In genomic region chr4:158209825-158210807, GRCh38 we compare ENCODE assay signal across 1 cellular context.
TF ChIP-seq lines count a peak whose summit lies in the region.

Gene TMEM144 (plus strand): TSS chr4:158210486. CDS start chr4:158212668, 2,182 bp downstream.

TF ChIP-seq in K562, 482 proteins besides CTCF, POLR2A, EP300 and RAD21 (continued from another document):
- TF ChIP-seq YBX1 (IDR thresholded peaks at IDR 0.05) (no peak), BRD9 (IDR thresholded peaks at IDR 0.05; ENCODE audit: low read depth, partially characterized antibody) (no peak), ZNF239 (CRISPR knock-in tag; IDR thresholded peaks at IDR 0.05) (no peak), CREB1 (IDR thresholded peaks at IDR 0.05) (peak; percentile 11; the same call in 1 of the 2 replicates), CREB1 (CRISPR knock-in tag; IDR thresholded peaks at IDR 0.05) (no peak)
- TF ChIP-seq, protein P1, sequence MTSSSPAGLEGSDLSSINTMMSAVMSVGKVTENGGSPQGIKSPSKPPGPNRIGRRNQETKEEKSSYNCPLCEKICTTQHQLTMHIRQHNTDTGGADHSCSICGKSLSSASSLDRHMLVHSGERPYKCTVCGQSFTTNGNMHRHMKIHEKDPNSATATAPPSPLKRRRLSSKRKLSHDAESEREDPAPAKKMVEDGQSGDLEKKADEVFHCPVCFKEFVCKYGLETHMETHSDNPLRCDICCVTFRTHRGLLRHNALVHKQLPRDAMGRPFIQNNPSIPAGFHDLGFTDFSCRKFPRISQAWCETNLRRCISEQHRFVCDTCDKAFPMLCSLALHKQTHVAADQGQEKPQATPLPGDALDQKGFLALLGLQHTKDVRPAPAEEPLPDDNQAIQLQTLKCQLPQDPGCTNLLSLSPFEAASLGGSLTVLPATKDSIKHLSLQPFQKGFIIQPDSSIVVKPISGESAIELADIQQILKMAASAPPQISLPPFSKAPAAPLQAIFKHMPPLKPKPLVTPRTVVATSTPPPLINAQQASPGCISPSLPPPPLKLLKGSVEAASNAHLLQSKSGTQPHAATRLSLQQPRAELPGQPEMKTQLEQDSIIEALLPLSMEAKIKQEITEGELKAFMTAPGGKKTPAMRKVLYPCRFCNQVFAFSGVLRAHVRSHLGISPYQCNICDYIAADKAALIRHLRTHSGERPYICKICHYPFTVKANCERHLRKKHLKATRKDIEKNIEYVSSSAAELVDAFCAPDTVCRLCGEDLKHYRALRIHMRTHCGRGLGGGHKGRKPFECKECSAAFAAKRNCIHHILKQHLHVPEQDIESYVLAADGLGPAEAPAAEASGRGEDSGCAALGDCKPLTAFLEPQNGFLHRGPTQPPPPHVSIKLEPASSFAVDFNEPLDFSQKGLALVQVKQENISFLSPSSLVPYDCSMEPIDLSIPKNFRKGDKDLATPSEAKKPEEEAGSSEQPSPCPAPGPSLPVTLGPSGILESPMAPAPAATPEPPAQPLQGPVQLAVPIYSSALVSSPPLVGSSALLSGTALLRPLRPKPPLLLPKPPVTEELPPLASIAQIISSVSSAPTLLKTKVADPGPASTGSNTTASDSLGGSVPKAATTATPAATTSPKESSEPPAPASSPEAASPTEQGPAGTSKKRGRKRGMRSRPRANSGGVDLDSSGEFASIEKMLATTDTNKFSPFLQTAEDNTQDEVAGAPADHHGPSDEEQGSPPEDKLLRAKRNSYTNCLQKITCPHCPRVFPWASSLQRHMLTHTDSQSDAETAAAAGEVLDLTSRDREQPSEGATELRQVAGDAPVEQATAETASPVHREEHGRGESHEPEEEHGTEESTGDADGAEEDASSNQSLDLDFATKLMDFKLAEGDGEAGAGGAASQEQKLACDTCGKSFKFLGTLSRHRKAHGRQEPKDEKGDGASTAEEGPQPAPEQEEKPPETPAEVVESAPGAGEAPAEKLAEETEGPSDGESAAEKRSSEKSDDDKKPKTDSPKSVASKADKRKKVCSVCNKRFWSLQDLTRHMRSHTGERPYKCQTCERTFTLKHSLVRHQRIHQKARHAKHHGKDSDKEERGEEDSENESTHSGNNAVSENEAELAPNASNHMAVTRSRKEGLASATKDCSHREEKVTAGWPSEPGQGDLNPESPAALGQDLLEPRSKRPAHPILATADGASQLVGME (CRISPR knock-in tag; IDR thresholded peaks at IDR 0.05) = no peak
TF ChIP-seq in K562: peak in this region for 110.
